Comparison of ENCODE assay signal across 8 cellular contexts in genomic region chr20:327041-327945, GRCh38. TPM values are rescaled to one million over a fixed set of nuclear protein-coding genes. Genes with fewer than 3 reads are reported as not detected.
A peak's percentile ranks its signal among the peaks of the same experiment; 100 is the strongest.
DNase-seq lines count a peak whose midpoint lies in the region; ATAC-seq, FAIRE-seq and TF ChIP-seq lines count a peak whose summit lies in the region.

No MANE protein-coding gene starts in this region.

- DNase-seq in COLO668 (lab: John Stamatoyannopoulos, UW; ENCODE audit: unreplicated experiment) (peak; percentile 88), NCI-H526 treated with DMSO at 0.1 percent for 48 hours (lab: John Stamatoyannopoulos, UW) (peak; percentile 84), dermis microvascular lymphatic vessel endothelial cell (ENCODE audit: low read depth in 2 of 2) (peak; percentile 65 to 91), HepG2 (ENCODE audit: low spot score) (peak; percentile 95)
- peak; percentile 92 for DNase-seq in activated CD8-positive, alpha-beta T cell treated with anti-CD3 and anti-CD28 coated beads for 36 hours
- peak; percentile 69 for DNase-seq in stimulated activated CD4-positive, alpha-beta T cell treated with anti-CD3 and anti-CD28 coated beads, Interleukin-4, amount 100 ng/mL, for 1 hour

- 9% methylated on average over 40 of the region's 50 CpGs for WGBS in HepG2 (ENCODE audit: low lambda C conversion rate)

- POLR2A ChIA-PET in activated CD8-positive, alpha-beta T cell treated with anti-CD3 and anti-CD28 coated beads for 36 hours (lab: Charles Lee), result interaction anchor here (0.6 kb wide), 1 partner anchor 52 kb away, joined by 3 read pairs; no protein-coding TSS in a partner anchor
- POLR2A ChIA-PET in HepG2 (lab: Yijun Ruan, JAX), result interaction anchor here (4.7 to 8.3 kb wide), 3 partner anchors 19 to 27 kb away, joined by 90 to 107 read pairs (median 106); partner anchors contain the start of genes NRSN2 and ZCCHC3

- H3K36me3 Mint-ChIP-seq in activated CD8-positive, alpha-beta T cell treated with anti-CD3 and anti-CD28 coated beads for 36 hours (ENCODE audit: low read depth), result peaks cover 7% of the 10 kb centered on the region

- peak overlapping the region; percentile 94 for H3K27ac ChIP-seq in HepG2 (ENCODE audit: extremely low read length, insufficient read depth, low read length)

- peak overlapping the region; percentile 62 to 96 (median 93) for H3K4me3 ChIP-seq in HepG2 (replicated peaks in 1 of 3; ENCODE audit: insufficient read depth in 1 of 3, low read depth in 2 of 3, low read length in 3 of 3)

- H3K9me3 Mint-ChIP-seq in activated CD8-positive, alpha-beta T cell treated with anti-CD3 and anti-CD28 coated beads for 36 hours, result no peaks in the 10 kb centered on the region

- no peaks in the 10 kb centered on the region; a peak in 1 of 5 replicates for H3K27me3 ChIP-seq in HepG2 (ENCODE audit: control insufficient read depth in 1 of 2, insufficient read depth in 2 of 2, low read length in 2 of 2)

- BruUV-seq in HepG2 (replicated peaks; lab: Mats Ljungman, UMichigan), result TSS peak; percentile 45

- CTCF ChIA-PET in activated CD8-positive, alpha-beta T cell treated with anti-CD3 and anti-CD28 coated beads for 36 hours (lab: Charles Lee), result interaction anchor here (4.3 kb wide), 1 partner anchor 61 kb away, joined by 45 read pairs; no protein-coding TSS in a partner anchor
- CTCF ChIA-PET in HepG2 (lab: Yijun Ruan, JAX; ENCODE audit: low intra/inter-chr PET ratio, low total read pairs), result interaction anchor here (0.8 kb wide), 1 partner anchor 60 kb away, joined by 3 read pairs; no protein-coding TSS in a partner anchor

- TF ChIP-seq EP300 in HepG2 (IDR thresholded peaks at IDR 0.05; ENCODE audit: low read depth in 2 of 2, low read length in 2 of 2) (peak; percentile 31 to 86; a peak in 3 of 4 replicates), HepG2 (CRISPR knock-in tag; IDR thresholded peaks at IDR 0.05; ENCODE audit: borderline replicate concordance) (no peak; the same call in 1 of the 2 replicates)

- in situ Hi-C loops in HepG2 (cut with HindIII; ENCODE audit: extremely low pct_ligation_motif_present, low pct_unique_long_range_greater_than_20kb), result no loop called here

- peak overlapping the region; percentile 75 for H3K27ac Mint-ChIP-seq in activated CD8-positive, alpha-beta T cell treated with anti-CD3 and anti-CD28 coated beads for 36 hours

- ATAC-seq in HG03039 (IDR thresholded peaks at IDR 0.05; ENCODE audit: unreplicated experiment) (peak; percentile 19), HepG2 (peak; percentile 43), GM19324 (IDR thresholded peaks at IDR 0.05; ENCODE audit: low FRiP score, unreplicated experiment) (no peak)
- peak; percentile 50 for ATAC-seq in activated CD8-positive, alpha-beta T cell treated with anti-CD3 and anti-CD28 coated beads for 36 hours

- H3K4me2 ChIP-seq in HepG2 (ENCODE audit: low read depth, low read length), result peak overlapping the region; percentile 92

- peaks cover 29% of the 10 kb centered on the region for H3K79me2 ChIP-seq in HepG2 (ENCODE audit: insufficient read depth, low read length)

- peak; percentile 48; the same call in 1 of the 2 replicates for TF ChIP-seq RAD21 in HepG2 (CRISPR knock-in tag; IDR thresholded peaks at IDR 0.05)

- H3K4me1 ChIP-seq in HepG2 (ENCODE audit: insufficient read depth, low read length), result peaks cover 46% of the 10 kb centered on the region

- peak overlapping the region; percentile 94 for H3K9ac ChIP-seq in HepG2 (ENCODE audit: insufficient read depth, low read depth, low read length)

- H2AFZ ChIP-seq in HepG2 (ENCODE audit: low read length), result no peak overlapping the region

- peaks cover 27% of the 10 kb centered on the region for H3K4me1 Mint-ChIP-seq in activated CD8-positive, alpha-beta T cell treated with anti-CD3 and anti-CD28 coated beads for 36 hours (ENCODE audit: low read depth)

- FAIRE-seq in HepG2 (lab: Jason Lieb, UNC), result no peak

- TF ChIP-seq POLR2A in HepG2 (IDR thresholded peaks at IDR 0.05; ENCODE audit: insufficient read depth in 1 of 2, low read depth in 2 of 2, low read length in 2 of 2), result peak in 1 of 2 experiments; percentile 41; a peak in 2 of 4 replicates

- peaks cover 37% of the 10 kb centered on the region for H4K20me1 ChIP-seq in HepG2 (ENCODE audit: insufficient read depth, low read length)

- no peaks in the 10 kb centered on the region for H3K27me3 Mint-ChIP-seq in activated CD8-positive, alpha-beta T cell treated with anti-CD3 and anti-CD28 coated beads for 36 hours

- H3K4me3 Mint-ChIP-seq in activated CD8-positive, alpha-beta T cell treated with anti-CD3 and anti-CD28 coated beads for 36 hours, result peak overlapping the region; percentile 78

- no peaks in the 10 kb centered on the region for H3K9me3 ChIP-seq in HepG2 (ENCODE audit: low read length)

- TF ChIP-seq CTCF in activated CD8-positive, alpha-beta T cell treated with anti-CD3 and anti-CD28 coated beads for 36 hours (IDR thresholded peaks at IDR 0.05), result no peak
- no peak for TF ChIP-seq CTCF in HepG2 (CRISPR knock-in tag; IDR thresholded peaks at IDR 0.05)

- peaks cover 4 to 9% of the 10 kb centered on the region in 2 experiments; a peak in 2 of 5 replicates for H3K36me3 ChIP-seq in HepG2 (replicated peaks in 1 of 2; ENCODE audit: control insufficient read depth in 1 of 2, insufficient read depth in 2 of 2, low read length in 2 of 2)

- intact Hi-C loops in activated CD8-positive, alpha-beta T cell treated with anti-CD3 and anti-CD28 coated beads for 36 hours (cut with micrococcal nuclease), result no loop called here
- intact Hi-C loops in HepG2 (cut with micrococcal nuclease; ENCODE audit: unreplicated experiment), result no loop called here

RNA-seq across cellular contexts. Expression of gene SOX12, which starts 1.9 kb away (rescaled TPM):
- total RNA-seq in activated CD8-positive, alpha-beta T cell treated with anti-CD3 and anti-CD28 coated beads for 36 hours, result 10 to 100 TPM; 12.8 to 13.0 TPM
- 1.7 and 2.9 TPM in 2 replicates for total RNA-seq in dermis microvascular lymphatic vessel endothelial cell
- total RNA-seq in HepG2 (2016; rRNA removed; fragmentation: Illumina TruSeq; extraction: Trizol), result 12.1 and 18.7 TPM in 2 replicates
- 5.2 and 6.4 TPM in 2 replicates for total RNA-seq in HepG2 (2016; cell fraction: cytosol; rRNA removed; fragmentation: Illumina TruSeq; extraction: Trizol; ENCODE audit: low read depth)
- total RNA-seq in HepG2 (2016; cell fraction: insoluble cytoplasmic fraction; rRNA removed; fragmentation: Illumina TruSeq; extraction: Trizol), result 10.8 and 18.0 TPM in 2 replicates
- 19.3 and 22.7 TPM in 2 replicates for total RNA-seq in HepG2 (2016; cell fraction: membrane; rRNA removed; fragmentation: Illumina TruSeq; extraction: Trizol)
- total RNA-seq in HepG2 (2016; cell fraction: nucleus; rRNA removed; fragmentation: Illumina TruSeq; extraction: Trizol), result 14.7 and 17.3 TPM in 2 replicates
- polyA plus RNA-seq in HepG2 (2011; rRNA removed), result 10.0 and 11.5 TPM in 2 replicates
- polyA plus RNA-seq in HepG2 (2011; cell fraction: cytosol; rRNA removed), result 5.9 and 7.7 TPM in 2 replicates
- 33.8 and 40.6 TPM in 2 replicates for polyA plus RNA-seq in HepG2 (2011; cell fraction: nucleus; rRNA removed)
- 33.1 and 35.1 TPM in 2 replicates for polyA plus RNA-seq in HepG2 (2012)
- 9.1 and 11.5 TPM in 2 replicates for polyA plus RNA-seq in HepG2 (2016; cell fraction: cytosol; fragmentation: Illumina TruSeq; extraction: Trizol; ENCODE audit: low read depth)
- polyA plus RNA-seq in HepG2 (2016; cell fraction: insoluble cytoplasmic fraction; fragmentation: Illumina TruSeq; extraction: Trizol; ENCODE audit: low read depth), result 37.4 and 47.0 TPM in 2 replicates
- polyA plus RNA-seq in HepG2 (2016; cell fraction: membrane; fragmentation: Illumina TruSeq; extraction: Trizol; ENCODE audit: low read depth), result 35.3 and 38.7 TPM in 2 replicates
- polyA plus RNA-seq in HepG2 (2016; cell fraction: nucleus; fragmentation: Illumina TruSeq; extraction: Trizol; ENCODE audit: insufficient read depth, low read depth), result 63.1 and 67.8 TPM in 2 replicates
- polyA minus RNA-seq in HepG2 (2011; rRNA and poly(A)+ RNA removed; ENCODE audit: low replicate concordance), result 2.4 and 12.0 TPM in 2 replicates
- polyA minus RNA-seq in HepG2 (2011; cell fraction: cytosol; rRNA and poly(A)+ RNA removed), result 11.2 and 12.0 TPM in 2 replicates
- 9.6 and 12.7 TPM in 2 replicates for polyA minus RNA-seq in HepG2 (2011; cell fraction: nucleus; rRNA and poly(A)+ RNA removed)

RNA-seq across cellular contexts. Expression of gene NRSN2, which starts 19.6 kb away (rescaled TPM):
- total RNA-seq in activated CD8-positive, alpha-beta T cell treated with anti-CD3 and anti-CD28 coated beads for 36 hours, result 1 to 10 TPM; 8.0 to 8.7 TPM
- total RNA-seq in dermis microvascular lymphatic vessel endothelial cell, result 10.5 and 25.2 TPM in 2 replicates
- total RNA-seq in HepG2 (2016; rRNA removed; fragmentation: Illumina TruSeq; extraction: Trizol), result 28.4 and 32.3 TPM in 2 replicates
- 13.5 and 19.5 TPM in 2 replicates for total RNA-seq in HepG2 (2016; cell fraction: cytosol; rRNA removed; fragmentation: Illumina TruSeq; extraction: Trizol; ENCODE audit: low read depth)
- total RNA-seq in HepG2 (2016; cell fraction: insoluble cytoplasmic fraction; rRNA removed; fragmentation: Illumina TruSeq; extraction: Trizol), result 26.0 and 33.1 TPM in 2 replicates
- total RNA-seq in HepG2 (2016; cell fraction: membrane; rRNA removed; fragmentation: Illumina TruSeq; extraction: Trizol), result 30.9 and 37.0 TPM in 2 replicates
- total RNA-seq in HepG2 (2016; cell fraction: nucleus; rRNA removed; fragmentation: Illumina TruSeq; extraction: Trizol), result 18.0 and 19.9 TPM in 2 replicates
- polyA plus RNA-seq in HepG2 (2011; rRNA removed), result 49.4 and 63.3 TPM in 2 replicates
- polyA plus RNA-seq in HepG2 (2011; cell fraction: cytosol; rRNA removed), result 69.4 and 90.4 TPM in 2 replicates
- polyA plus RNA-seq in HepG2 (2011; cell fraction: nucleus; rRNA removed), result 68.6 and 73.2 TPM in 2 replicates
- polyA plus RNA-seq in HepG2 (2012), result 32.8 and 45.8 TPM in 2 replicates
- 30.7 and 34.2 TPM in 2 replicates for polyA plus RNA-seq in HepG2 (2016; cell fraction: cytosol; fragmentation: Illumina TruSeq; extraction: Trizol; ENCODE audit: low read depth)
- polyA plus RNA-seq in HepG2 (2016; cell fraction: insoluble cytoplasmic fraction; fragmentation: Illumina TruSeq; extraction: Trizol; ENCODE audit: low read depth), result 54.0 and 55.2 TPM in 2 replicates
- 61.7 and 66.8 TPM in 2 replicates for polyA plus RNA-seq in HepG2 (2016; cell fraction: membrane; fragmentation: Illumina TruSeq; extraction: Trizol; ENCODE audit: low read depth)
- 79.0 and 79.1 TPM in 2 replicates for polyA plus RNA-seq in HepG2 (2016; cell fraction: nucleus; fragmentation: Illumina TruSeq; extraction: Trizol; ENCODE audit: insufficient read depth, low read depth)
- polyA minus RNA-seq in HepG2 (2011; rRNA and poly(A)+ RNA removed; ENCODE audit: low replicate concordance), result 1.6 and 52.5 TPM in 2 replicates
- polyA minus RNA-seq in HepG2 (2011; cell fraction: cytosol; rRNA and poly(A)+ RNA removed), result 32.5 and 33.1 TPM in 2 replicates
- 10.7 and 15.0 TPM in 2 replicates for polyA minus RNA-seq in HepG2 (2011; cell fraction: nucleus; rRNA and poly(A)+ RNA removed)

RNA-seq across cellular contexts. Expression of gene ZCCHC3, which starts 29.9 kb away (rescaled TPM):
- 10 to 100 TPM; 17.8 to 18.0 TPM for total RNA-seq in activated CD8-positive, alpha-beta T cell treated with anti-CD3 and anti-CD28 coated beads for 36 hours
- 15.8 and 18.8 TPM in 2 replicates for total RNA-seq in dermis microvascular lymphatic vessel endothelial cell
- total RNA-seq in HepG2 (2016; rRNA removed; fragmentation: Illumina TruSeq; extraction: Trizol), result 56.2 and 63.0 TPM in 2 replicates
- total RNA-seq in HepG2 (2016; cell fraction: cytosol; rRNA removed; fragmentation: Illumina TruSeq; extraction: Trizol; ENCODE audit: low read depth), result 12.1 and 12.3 TPM in 2 replicates
- 49.2 and 64.0 TPM in 2 replicates for total RNA-seq in HepG2 (2016; cell fraction: insoluble cytoplasmic fraction; rRNA removed; fragmentation: Illumina TruSeq; extraction: Trizol)
- total RNA-seq in HepG2 (2016; cell fraction: membrane; rRNA removed; fragmentation: Illumina TruSeq; extraction: Trizol), result 45.3 and 47.4 TPM in 2 replicates
- total RNA-seq in HepG2 (2016; cell fraction: nucleus; rRNA removed; fragmentation: Illumina TruSeq; extraction: Trizol), result 28.6 and 30.4 TPM in 2 replicates
- polyA plus RNA-seq in HepG2 (2011; rRNA removed), result 43.8 and 46.6 TPM in 2 replicates
- 44.4 and 45.0 TPM in 2 replicates for polyA plus RNA-seq in HepG2 (2011; cell fraction: cytosol; rRNA removed)
- 21.2 and 22.1 TPM in 2 replicates for polyA plus RNA-seq in HepG2 (2011; cell fraction: nucleus; rRNA removed)
- polyA plus RNA-seq in HepG2 (2012), result 37.3 and 43.5 TPM in 2 replicates
- 8.1 and 9.0 TPM in 2 replicates for polyA plus RNA-seq in HepG2 (2016; cell fraction: cytosol; fragmentation: Illumina TruSeq; extraction: Trizol; ENCODE audit: low read depth)
- 75.7 and 81.5 TPM in 2 replicates for polyA plus RNA-seq in HepG2 (2016; cell fraction: insoluble cytoplasmic fraction; fragmentation: Illumina TruSeq; extraction: Trizol; ENCODE audit: low read depth)
- 37.6 and 38.3 TPM in 2 replicates for polyA plus RNA-seq in HepG2 (2016; cell fraction: membrane; fragmentation: Illumina TruSeq; extraction: Trizol; ENCODE audit: low read depth)
- 57.9 and 60.5 TPM in 2 replicates for polyA plus RNA-seq in HepG2 (2016; cell fraction: nucleus; fragmentation: Illumina TruSeq; extraction: Trizol; ENCODE audit: insufficient read depth, low read depth)
- polyA minus RNA-seq in HepG2 (2011; rRNA and poly(A)+ RNA removed; ENCODE audit: low replicate concordance), result 9.3 and 53.1 TPM in 2 replicates
- 31.3 and 34.6 TPM in 2 replicates for polyA minus RNA-seq in HepG2 (2011; cell fraction: cytosol; rRNA and poly(A)+ RNA removed)
- 16.1 and 17.3 TPM in 2 replicates for polyA minus RNA-seq in HepG2 (2011; cell fraction: nucleus; rRNA and poly(A)+ RNA removed)

RNA-seq across cellular contexts. Expression of gene C20orf96, which starts 36.7 kb away (rescaled TPM):
- 1 to 10 TPM; 7.1 to 7.4 TPM for total RNA-seq in activated CD8-positive, alpha-beta T cell treated with anti-CD3 and anti-CD28 coated beads for 36 hours
- total RNA-seq in dermis microvascular lymphatic vessel endothelial cell (1.7 and 2.3 TPM in 2 replicates), HepG2 (2016; rRNA removed; fragmentation: Illumina TruSeq; extraction: Trizol) (3.8 and 4.7 TPM in 2 replicates)
- total RNA-seq in HepG2 (2016; cell fraction: cytosol; rRNA removed; fragmentation: Illumina TruSeq; extraction: Trizol; ENCODE audit: low read depth), result 0.51 and 1.3 TPM in 2 replicates
- 3.1 and 5.0 TPM in 2 replicates for total RNA-seq in HepG2 (2016; cell fraction: insoluble cytoplasmic fraction; rRNA removed; fragmentation: Illumina TruSeq; extraction: Trizol)
- 2.0 and 2.7 TPM in 2 replicates for total RNA-seq in HepG2 (2016; cell fraction: membrane; rRNA removed; fragmentation: Illumina TruSeq; extraction: Trizol)
- 9.9 and 10.7 TPM in 2 replicates for total RNA-seq in HepG2 (2016; cell fraction: nucleus; rRNA removed; fragmentation: Illumina TruSeq; extraction: Trizol)
- polyA plus RNA-seq in HepG2 (2011; rRNA removed), result 18.2 and 20.6 TPM in 2 replicates
- 10.7 and 11.6 TPM in 2 replicates for polyA plus RNA-seq in HepG2 (2011; cell fraction: cytosol; rRNA removed)
- 25.9 and 27.9 TPM in 2 replicates for polyA plus RNA-seq in HepG2 (2011; cell fraction: nucleus; rRNA removed)
- polyA plus RNA-seq in HepG2 (2012), result 17.5 and 20.7 TPM in 2 replicates
- polyA plus RNA-seq in HepG2 (2016; cell fraction: cytosol; fragmentation: Illumina TruSeq; extraction: Trizol; ENCODE audit: low read depth), result 4.3 and 5.1 TPM in 2 replicates
- polyA plus RNA-seq in HepG2 (2016; cell fraction: insoluble cytoplasmic fraction; fragmentation: Illumina TruSeq; extraction: Trizol; ENCODE audit: low read depth), result 13.8 and 15.5 TPM in 2 replicates
- polyA plus RNA-seq in HepG2 (2016; cell fraction: membrane; fragmentation: Illumina TruSeq; extraction: Trizol; ENCODE audit: low read depth), result 7.8 and 8.1 TPM in 2 replicates
- 37.7 and 37.8 TPM in 2 replicates for polyA plus RNA-seq in HepG2 (2016; cell fraction: nucleus; fragmentation: Illumina TruSeq; extraction: Trizol; ENCODE audit: insufficient read depth, low read depth)
- polyA minus RNA-seq in HepG2 (2011; rRNA and poly(A)+ RNA removed; ENCODE audit: low replicate concordance), result 1.7 and 6.2 TPM in 2 replicates
- polyA minus RNA-seq in HepG2 (2011; cell fraction: cytosol; rRNA and poly(A)+ RNA removed), result 2.8 and 3.7 TPM in 2 replicates
- polyA minus RNA-seq in HepG2 (2011; cell fraction: nucleus; rRNA and poly(A)+ RNA removed), result 16.1 and 18.5 TPM in 2 replicates

RNA-seq across cellular contexts. Expression of gene TRIB3, which starts 53.3 kb away (rescaled TPM):
- total RNA-seq in activated CD8-positive, alpha-beta T cell treated with anti-CD3 and anti-CD28 coated beads for 36 hours, result 10 to 100 TPM; 59.5 to 62.5 TPM
- total RNA-seq in dermis microvascular lymphatic vessel endothelial cell (36.7 and 47.4 TPM in 2 replicates), HepG2 (2016; rRNA removed; fragmentation: Illumina TruSeq; extraction: Trizol) (106 and 115 TPM in 2 replicates)
- 40.1 and 45.0 TPM in 2 replicates for total RNA-seq in HepG2 (2016; cell fraction: cytosol; rRNA removed; fragmentation: Illumina TruSeq; extraction: Trizol; ENCODE audit: low read depth)
- total RNA-seq in HepG2 (2016; cell fraction: insoluble cytoplasmic fraction; rRNA removed; fragmentation: Illumina TruSeq; extraction: Trizol), result 106 and 115 TPM in 2 replicates
- total RNA-seq in HepG2 (2016; cell fraction: membrane; rRNA removed; fragmentation: Illumina TruSeq; extraction: Trizol), result 107 and 130 TPM in 2 replicates
- 47.6 and 54.9 TPM in 2 replicates for total RNA-seq in HepG2 (2016; cell fraction: nucleus; rRNA removed; fragmentation: Illumina TruSeq; extraction: Trizol)
- polyA plus RNA-seq in HepG2 (2011; rRNA removed), result 150 and 241 TPM in 2 replicates
- 165 and 177 TPM in 2 replicates for polyA plus RNA-seq in HepG2 (2011; cell fraction: cytosol; rRNA removed)
- 122 and 148 TPM in 2 replicates for polyA plus RNA-seq in HepG2 (2011; cell fraction: nucleus; rRNA removed)
- polyA plus RNA-seq in HepG2 (2012), result 78.0 and 193 TPM in 2 replicates
- 33.6 and 42.0 TPM in 2 replicates for polyA plus RNA-seq in HepG2 (2016; cell fraction: cytosol; fragmentation: Illumina TruSeq; extraction: Trizol; ENCODE audit: low read depth)
- 99.1 and 105 TPM in 2 replicates for polyA plus RNA-seq in HepG2 (2016; cell fraction: insoluble cytoplasmic fraction; fragmentation: Illumina TruSeq; extraction: Trizol; ENCODE audit: low read depth)
- 76.6 and 88.5 TPM in 2 replicates for polyA plus RNA-seq in HepG2 (2016; cell fraction: membrane; fragmentation: Illumina TruSeq; extraction: Trizol; ENCODE audit: low read depth)
- 77.9 and 79.0 TPM in 2 replicates for polyA plus RNA-seq in HepG2 (2016; cell fraction: nucleus; fragmentation: Illumina TruSeq; extraction: Trizol; ENCODE audit: insufficient read depth, low read depth)
- 66.9 and 301 TPM in 2 replicates for polyA minus RNA-seq in HepG2 (2011; rRNA and poly(A)+ RNA removed; ENCODE audit: low replicate concordance)
- 115 and 151 TPM in 2 replicates for polyA minus RNA-seq in HepG2 (2011; cell fraction: cytosol; rRNA and poly(A)+ RNA removed)
- 35.9 and 65.3 TPM in 2 replicates for polyA minus RNA-seq in HepG2 (2011; cell fraction: nucleus; rRNA and poly(A)+ RNA removed)
